13 cellular contexts compared by ENCODE assay signal in the genomic region with DNA sequence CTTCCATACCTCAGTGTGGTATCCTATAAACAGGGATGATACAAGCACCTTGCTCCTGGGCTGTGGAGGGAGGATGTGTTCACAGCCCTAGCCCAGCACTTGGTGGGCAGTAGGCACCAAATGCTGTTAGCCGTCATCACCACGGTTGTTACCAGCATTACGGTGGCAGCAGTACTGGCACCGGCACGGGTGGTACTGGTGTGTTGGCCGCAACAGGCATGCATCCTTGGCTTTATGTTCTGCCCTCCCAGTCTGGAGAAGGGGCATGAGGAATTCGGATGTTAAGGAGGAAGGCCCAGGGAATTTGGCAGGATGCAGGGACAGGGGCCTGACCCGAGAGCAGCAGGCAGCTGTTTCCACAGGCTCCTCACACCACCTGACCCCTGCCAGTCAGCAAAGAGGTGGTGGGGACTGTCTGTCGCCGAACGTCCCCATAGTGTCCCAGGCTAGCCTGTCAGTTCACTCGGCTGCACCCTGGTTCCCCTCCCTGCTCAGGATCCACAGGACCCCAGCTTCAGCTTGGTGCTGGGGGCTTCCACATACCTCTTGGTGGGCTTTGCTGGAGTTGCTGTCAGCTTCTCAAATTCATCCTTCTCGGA.
"Had no signal": no experiment of that assay in that cellular context is flagged by ENCODE, and none has a peak within 500 bp of the region (broad histone marks: within the 10 kb centered on the region; RNA-seq: fewer than 3 reads in every experiment).

No MANE protein-coding gene starts in this region.

- DNase-seq: activated CD4-positive, alpha-beta T cell treated with anti-CD3 and anti-CD28 coated beads for 36 hours; activated naive CD8-positive, alpha-beta T cell treated with anti-CD3 and anti-CD28 coated beads, Interleukin-2, amount 50 U/mL, for 24 hours; activated T-cell treated with anti-CD3 and anti-CD28 coated beads, Interleukin-2, amount 50 U/mL, for 24 hours; esophagus squamous epithelium; foreskin fibroblast; left lung; mesenchymal stem cell; stimulated activated CD4-positive, alpha-beta T cell treated with anti-CD3 and anti-CD28 coated beads, Interleukin-15, amount 100 ng/mL, for 24 hours; stimulated activated CD4-positive, alpha-beta T cell treated with anti-CD3 and anti-CD28 coated beads, Interleukin-4, amount 100 ng/mL, for 24 hours; SW 1271 had no signal

- H3K4me1 Mint-ChIP-seq: activated naive CD8-positive, alpha-beta T cell treated with anti-CD3 and anti-CD28 coated beads, Interleukin-2, amount 50 U/mL, for 24 hours had no signal

- H3K4me3 ChIP-seq: ascending aorta, esophagus squamous epithelium, left lung, ovary had no signal

- H3K9me3 Mint-ChIP-seq: activated naive CD8-positive, alpha-beta T cell treated with anti-CD3 and anti-CD28 coated beads, Interleukin-2, amount 50 U/mL, for 24 hours; activated T-cell treated with anti-CD3 and anti-CD28 coated beads, Interleukin-2, amount 50 U/mL, for 24 hours; stimulated activated naive CD8-positive, alpha-beta T cell treated with anti-CD3 and anti-CD28 coated beads, Interleukin-15, Interleukin-2, amounts not matched to agents 100 ng/mL and 50 ng/mL, for 24 hours had no signal

- H3K9me3 ChIP-seq: ascending aorta, esophagus squamous epithelium, left lung, ovary had no signal

- H3K4me1 ChIP-seq: left lung had no signal

- H3K27ac Mint-ChIP-seq: activated CD4-positive, alpha-beta T cell treated with anti-CD3 and anti-CD28 coated beads for 36 hours; activated naive CD8-positive, alpha-beta T cell treated with anti-CD3 and anti-CD28 coated beads, Interleukin-2, amount 50 U/mL, for 24 hours; activated T-cell treated with anti-CD3 and anti-CD28 coated beads, Interleukin-2, amount 50 U/mL, for 24 hours; stimulated activated naive CD8-positive, alpha-beta T cell treated with anti-CD3 and anti-CD28 coated beads, Interleukin-15, Interleukin-2, amounts not matched to agents 100 ng/mL and 50 ng/mL, for 24 hours had no signal

- ATAC-seq: activated CD4-positive, alpha-beta T cell treated with anti-CD3 and anti-CD28 coated beads for 36 hours; activated naive CD8-positive, alpha-beta T cell treated with anti-CD3 and anti-CD28 coated beads, Interleukin-2, amount 50 U/mL, for 24 hours; left lung had no signal

- H3K4me3 Mint-ChIP-seq: activated CD4-positive, alpha-beta T cell treated with anti-CD3 and anti-CD28 coated beads for 36 hours; activated naive CD8-positive, alpha-beta T cell treated with anti-CD3 and anti-CD28 coated beads, Interleukin-2, amount 50 U/mL, for 24 hours; activated T-cell treated with anti-CD3 and anti-CD28 coated beads, Interleukin-2, amount 50 U/mL, for 24 hours; stimulated activated naive CD8-positive, alpha-beta T cell treated with anti-CD3 and anti-CD28 coated beads, Interleukin-15, Interleukin-2, amounts not matched to agents 100 ng/mL and 50 ng/mL, for 24 hours had no signal

- H3K36me3 ChIP-seq: ascending aorta, left lung, ovary had no signal

- H3K27me3 Mint-ChIP-seq: activated CD4-positive, alpha-beta T cell treated with anti-CD3 and anti-CD28 coated beads for 36 hours; activated naive CD8-positive, alpha-beta T cell treated with anti-CD3 and anti-CD28 coated beads, Interleukin-2, amount 50 U/mL, for 24 hours; activated T-cell treated with anti-CD3 and anti-CD28 coated beads, Interleukin-2, amount 50 U/mL, for 24 hours; stimulated activated naive CD8-positive, alpha-beta T cell treated with anti-CD3 and anti-CD28 coated beads, Interleukin-15, Interleukin-2, amounts not matched to agents 100 ng/mL and 50 ng/mL, for 24 hours had no signal

- H3K27me3 ChIP-seq: ascending aorta, esophagus squamous epithelium, left lung, ovary had no signal

- H3K27ac ChIP-seq: ascending aorta, esophagus squamous epithelium, left lung, ovary had no signal
